Comparison of ENCODE assay signal across 8 cellular contexts in genomic region chr4:24583451-24584174, GRCh38. TPM values are rescaled to one million over a fixed set of nuclear protein-coding genes. Genes with fewer than 3 reads are reported as not detected.
DNase-seq lines count a peak whose midpoint lies in the region; ATAC-seq and TF ChIP-seq lines count a peak whose summit lies in the region.

No MANE protein-coding gene starts in this region.

- peak overlapping the region; percentile 98 for H3K9ac ChIP-seq in adipocyte (ENCODE audit: low read length)

- intact Hi-C loops in heart right ventricle (cut with DNase I) (loop anchor here in 6 of 10 donors (5.0 to 10.0 kb wide), 7 partner anchors 111 to 571 kb away; partner anchors contain the start of genes SOD3 (in 4 of the 6) and CCDC149 (in 2 of the 6)), posterior cingulate gyrus (cut with DNase I) (loop anchor here (5.0 kb wide), 1 partner anchor 111 kb away; no protein-coding TSS in a partner anchor), vagina (cut with DNase I) (no loop called here)

- H3K4me1 ChIP-seq in adipocyte (ENCODE audit: control insufficient read depth, insufficient read depth, low read length) (peaks cover 19% of the 10 kb centered on the region), heart right ventricle (peaks cover 0 to 53% (median 49%) of the 10 kb centered on the region in 9 donors), vagina (peaks cover 45% of the 10 kb centered on the region)

- H3K4me3 ChIP-seq in adipocyte (ENCODE audit: low read length): peak overlapping the region; percentile 94
- H3K4me3 ChIP-seq in heart right ventricle: peak overlapping the region; percentile 70 to 100 (median 94)
- peak overlapping the region; percentile 76 to 91 for H3K4me3 ChIP-seq in vagina

- peak; percentile 74 for DNase-seq in GM03348 (ENCODE audit: low spot score)
- DNase-seq in NCI-H1048 (lab: John Stamatoyannopoulos, UW): peak; percentile 45
- DNase-seq in SKM-1 (lab: John Stamatoyannopoulos, UW; ENCODE audit: unreplicated experiment): peak; percentile 79
- peak; percentile 76 for DNase-seq in adipocyte (ENCODE audit: low read depth)
- DNase-seq in heart right ventricle: peak; percentile 59 to 69
- peak in 6 of 10 donors; percentile 20 to 85 (median 33) for DNase-seq in posterior cingulate gyrus
- DNase-seq in vagina (ENCODE audit: extremely low spot score in 2 of 2): no peak

- no peak for TF ChIP-seq POLR2A in vagina (IDR thresholded peaks at IDR 0.05)

- peaks cover 4% of the 10 kb centered on the region for H3K36me3 ChIP-seq in adipocyte (ENCODE audit: control insufficient read depth, insufficient read depth, low read length, severe bottlenecking)
- H3K36me3 ChIP-seq in heart right ventricle: peaks cover 0 to 13% (median 0%) of the 10 kb centered on the region in 9 donors
- H3K36me3 ChIP-seq in vagina: no peaks in the 10 kb centered on the region

- TF ChIP-seq CTCF in heart right ventricle (IDR thresholded peaks at IDR 0.05) (no peak), vagina (IDR thresholded peaks at IDR 0.05) (no peak)

- H3K27ac ChIP-seq in heart right ventricle (peak overlapping the region; percentile 92 to 99 (median 98)), vagina (peak overlapping the region; percentile 97)

- ATAC-seq in HG02623 (IDR thresholded peaks at IDR 0.05; ENCODE audit: unreplicated experiment) (peak; percentile 29), heart right ventricle (peak; percentile 40 to 79 (median 66))

- no peaks in the 10 kb centered on the region for H3K27me3 ChIP-seq in adipocyte (replicated peaks; ENCODE audit: control insufficient read depth, insufficient read depth, low read length)
- no peaks in the 10 kb centered on the region for H3K27me3 ChIP-seq in heart right ventricle
- no peaks in the 10 kb centered on the region for H3K27me3 ChIP-seq in vagina

- WGBS in heart right ventricle, 2 donors: 0 to 1% methylated on average over 48 to 49 of the region's 49 CpGs

- H3K9me3 ChIP-seq in adipocyte (ENCODE audit: control insufficient read depth, low read length) (no peaks in the 10 kb centered on the region), heart right ventricle (no peaks in the 10 kb centered on the region), vagina (no peaks in the 10 kb centered on the region)

RNA-seq across cellular contexts. Expression of gene DHX15, which starts 0.7 kb away (rescaled TPM):
- total RNA-seq in heart right ventricle: 10 to 100 TPM; 42.5 to 69.6 (median 48.0) TPM
- 10 to 100 TPM; 32.9 to 47.7 TPM for polyA plus RNA-seq in heart right ventricle
- 140 TPM for total RNA-seq in vagina

Comparison
In these comparisons a context has a peak if more than half of its experiments do, and no peak if none do; other contexts are left out.
1. DNase-seq: peak in GM03348 (single experiment), NCI-H1048 (single experiment), SKM-1 (single experiment), adipocyte (single experiment), heart right ventricle (2 of 2) and posterior cingulate gyrus (6 of 10); none in vagina (0 of 2).
2. Peak in every context shown above with its lines, with median percentiles within 50 percentile points of each other: H3K4me3 ChIP-seq.